10 cellular contexts compared by ENCODE assay signal in genomic region chr14:101812071-101812470, GRCh38. TPM values are rescaled to one million over a fixed set of nuclear protein-coding genes. Genes with fewer than 3 reads are reported as not detected.
DNase-seq lines count a peak whose midpoint lies in the region; ATAC-seq and TF ChIP-seq lines count a peak whose summit lies in the region.
"Had no signal": no experiment of that assay in that cellular context is flagged by ENCODE, and none has a peak within 500 bp of the region (broad histone marks: within the 10 kb centered on the region; RNA-seq: fewer than 3 reads in every experiment).

No MANE protein-coding gene starts in this region.

- DNase-seq in heart right ventricle (peak in 1 of 2 donors; percentile 25), cardiac septum (ENCODE audit: low spot score) (no peak), upper lobe of right lung (no peak), NCI-H1436 (lab: John Stamatoyannopoulos, UW) (no peak), DMS79 (lab: John Stamatoyannopoulos, UW) (no peak)
- no peak for DNase-seq in activated naive CD8-positive, alpha-beta T cell treated with anti-CD3 and anti-CD28 coated beads for 36 hours
- DNase-seq: NCI-H2029 had no signal

- ATAC-seq in heart right ventricle (peak in 2 of 8 donors; percentile 22 to 36), upper lobe of right lung (no peak), GM18519 (IDR thresholded peaks at IDR 0.05; ENCODE audit: low FRiP score, unreplicated experiment) (no peak)

- no peaks in the 10 kb centered on the region for H3K9me3 Mint-ChIP-seq in activated naive CD8-positive, alpha-beta T cell treated with anti-CD3 and anti-CD28 coated beads for 36 hours

- peaks cover 0 to 19% (median 0%) of the 10 kb centered on the region in 9 donors for H3K36me3 ChIP-seq in heart right ventricle
- H3K36me3 ChIP-seq in muscle layer of colon (ENCODE audit: insufficient read depth, low read length), result no peaks in the 10 kb centered on the region
- H3K36me3 ChIP-seq in upper lobe of right lung, result peaks cover 11% of the 10 kb centered on the region

- H3K4me1 ChIP-seq in heart right ventricle (peaks cover 15 to 78% (median 61%) of the 10 kb centered on the region in 9 donors), muscle layer of colon (ENCODE audit: insufficient read depth, low read length) (peaks cover 55% of the 10 kb centered on the region), upper lobe of right lung (peaks cover 49% of the 10 kb centered on the region)

- H3K4me1 Mint-ChIP-seq in activated naive CD8-positive, alpha-beta T cell treated with anti-CD3 and anti-CD28 coated beads for 36 hours, result peaks cover 59% of the 10 kb centered on the region

- H3K27me3 Mint-ChIP-seq in activated naive CD8-positive, alpha-beta T cell treated with anti-CD3 and anti-CD28 coated beads for 36 hours, result no peaks in the 10 kb centered on the region

- H3K27me3 ChIP-seq in heart right ventricle, result no peaks in the 10 kb centered on the region
- H3K27me3 ChIP-seq in muscle layer of colon (ENCODE audit: control insufficient read depth in 1 of 2, insufficient read depth in 2 of 2, low read length in 2 of 2), result no peaks in the 10 kb centered on the region
- no peaks in the 10 kb centered on the region for H3K27me3 ChIP-seq in upper lobe of right lung

- peaks cover 37% of the 10 kb centered on the region for H3K36me3 Mint-ChIP-seq in activated naive CD8-positive, alpha-beta T cell treated with anti-CD3 and anti-CD28 coated beads for 36 hours

- H3K4me3 Mint-ChIP-seq in activated naive CD8-positive, alpha-beta T cell treated with anti-CD3 and anti-CD28 coated beads for 36 hours, result peak overlapping the region; percentile 96

- WGBS in heart right ventricle, 2 donors, result 47 to 59% methylated on average over 11 of the region's 11 CpGs

- TF ChIP-seq CTCF in heart right ventricle (IDR thresholded peaks at IDR 0.05) (peak in 3 of 9 donors; percentile 20 to 28 (median 27)), upper lobe of right lung (IDR thresholded peaks at IDR 0.05) (no peak)

- H3K27ac ChIP-seq in heart right ventricle (peak overlapping the region in 9 of 10 donors; percentile 62 to 100 (median 93)), muscle layer of colon (ENCODE audit: low read depth, low read length) (no peak overlapping the region), upper lobe of right lung (peak overlapping the region; percentile 71)
- H3K27ac ChIP-seq: C4-2B had no signal

- peak overlapping the region; percentile 86 for H3K27ac Mint-ChIP-seq in activated naive CD8-positive, alpha-beta T cell treated with anti-CD3 and anti-CD28 coated beads for 36 hours

- peak overlapping the region; percentile 7 for H3K9ac ChIP-seq in muscle layer of colon (ENCODE audit: low read length)

- H3K4me3 ChIP-seq in heart right ventricle (peak overlapping the region in 5 of 10 donors; percentile 4 to 81 (median 67)), muscle layer of colon (ENCODE audit: low read depth in 1 of 2, low read length in 2 of 2) (peak overlapping the region in 1 of 2 donors; percentile 13), upper lobe of right lung (no peak overlapping the region)

- intact Hi-C loops in heart right ventricle (cut with DNase I), result loop anchor here in 1 of 10 donors (5.0 kb wide), 2 partner anchors 40 to 50 kb away; partner anchors contain the start of gene PPP2R5C
- intact Hi-C loops in cardiac septum (cut with DNase I), result loop anchor here (2.0 to 5.0 kb wide), 2 partner anchors 65 to 275 kb away; partner anchors contain the start of gene HSP90AA1
- intact Hi-C loops in upper lobe of right lung (cut with DNase I), result no loop called here

- H3K9me3 ChIP-seq in heart right ventricle, result no peaks in the 10 kb centered on the region
- no peaks in the 10 kb centered on the region for H3K9me3 ChIP-seq in muscle layer of colon (ENCODE audit: low read length)
- no peaks in the 10 kb centered on the region for H3K9me3 ChIP-seq in upper lobe of right lung

RNA-seq across cellular contexts. Expression of gene PPP2R5C, which starts 50.6 kb away (rescaled TPM):
- total RNA-seq in heart right ventricle (100 to 1,000 TPM; 183 to 257 (median 224) TPM), cardiac septum (202 TPM), upper lobe of right lung (165 TPM)
- polyA plus RNA-seq in heart right ventricle, result 100 to 1,000 TPM in 1 of 2 donors, 10 to 100 TPM in 1; 66.8 to 157 TPM
- 100 to 1,000 TPM; 209 to 221 TPM for total RNA-seq in activated naive CD8-positive, alpha-beta T cell treated with anti-CD3 and anti-CD28 coated beads for 36 hours
